1 cellular context compared by ENCODE assay signal in the genomic region with DNA sequence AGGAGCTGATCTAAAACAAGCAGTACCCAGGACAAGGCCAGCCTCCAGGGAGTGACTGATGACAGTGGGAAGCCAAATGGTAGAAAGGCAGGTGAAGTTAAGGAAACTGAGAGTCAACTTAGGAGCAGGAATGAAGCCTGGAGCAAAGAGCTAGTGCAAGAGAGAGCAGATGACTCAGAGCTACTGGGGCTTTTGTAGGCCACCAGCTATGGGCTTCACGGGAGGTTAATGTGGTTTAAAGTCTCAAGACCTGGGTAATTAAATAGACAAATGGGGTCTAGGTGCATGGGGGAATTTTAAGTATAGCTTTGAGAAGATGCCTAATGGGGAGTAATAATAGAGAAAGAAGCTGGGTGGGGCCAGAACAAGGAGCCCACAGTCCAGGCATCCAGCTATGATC.
TF ChIP-seq lines count a peak whose summit lies in the region.

No MANE protein-coding gene starts in this region.

TF ChIP-seq in H1, 55 proteins besides CTCF, POLR2A, EP300 and RAD21 (continued from another document):
- TF ChIP-seq, protein P1, sequence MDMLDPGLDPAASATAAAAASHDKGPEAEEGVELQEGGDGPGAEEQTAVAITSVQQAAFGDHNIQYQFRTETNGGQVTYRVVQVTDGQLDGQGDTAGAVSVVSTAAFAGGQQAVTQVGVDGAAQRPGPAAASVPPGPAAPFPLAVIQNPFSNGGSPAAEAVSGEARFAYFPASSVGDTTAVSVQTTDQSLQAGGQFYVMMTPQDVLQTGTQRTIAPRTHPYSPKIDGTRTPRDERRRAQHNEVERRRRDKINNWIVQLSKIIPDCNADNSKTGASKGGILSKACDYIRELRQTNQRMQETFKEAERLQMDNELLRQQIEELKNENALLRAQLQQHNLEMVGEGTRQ (IDR thresholded peaks at IDR 0.05; ENCODE audit: low read length) = no peak
- no peak for TF ChIP-seq PHF8 (conservative IDR thresholded peaks at IDR 0.05; ENCODE audit: low read depth, low read length)
- no peak for TF ChIP-seq RBBP5 (IDR thresholded peaks at IDR 0.05; ENCODE audit: borderline replicate concordance, low read depth, low read length)
- no peak for TF ChIP-seq MAFK (IDR thresholded peaks at IDR 0.05; ENCODE audit: low read depth, low read length)
- TF ChIP-seq EGR1 (IDR thresholded peaks at IDR 0.05; ENCODE audit: borderline replicate concordance, low read depth, low read length) = no peak
- no peak for TF ChIP-seq JUND (IDR thresholded peaks at IDR 0.05; ENCODE audit: low read length)
- TF ChIP-seq CEBPB (IDR thresholded peaks at IDR 0.05; ENCODE audit: low read depth, low read length) = no peak
